Comparison of ENCODE assay signal across 8 cellular contexts in genomic region chr12:90945070-90945649, GRCh38. TPM values are rescaled to one million over a fixed set of nuclear protein-coding genes. Genes with fewer than 3 reads are reported as not detected.
DNase-seq lines count a peak whose midpoint lies in the region; ATAC-seq, FAIRE-seq and TF ChIP-seq lines count a peak whose summit lies in the region.

No MANE protein-coding gene starts in this region.

- POLR2A ChIA-PET in A549 (lab: Yijun Ruan, JAX) = no interaction called here
- POLR2A ChIA-PET in MCF 10A (lab: Yijun Ruan, JAX) = interaction anchor here (1.5 kb wide), 1 partner anchor 14 kb away, joined by 3 read pairs; no protein-coding TSS in a partner anchor

- no peaks in the 10 kb centered on the region for H3K27me3 Mint-ChIP-seq in MCF 10A (ENCODE audit: insufficient read depth, unreplicated experiment)

- ATAC-seq in A549 = peak; percentile 73 to 92; a peak in 4 of 6 replicates
- ATAC-seq in GM18502 (IDR thresholded peaks at IDR 0.05; ENCODE audit: poor library complexity, unreplicated experiment) = peak; percentile 84
- peak; percentile 81 for ATAC-seq in HG02884 (IDR thresholded peaks at IDR 0.05; ENCODE audit: unreplicated experiment)

- no peaks in the 10 kb centered on the region for H3K4me1 ChIP-seq in A549

- intact Hi-C loops in MCF 10A (cut with micrococcal nuclease) = loop anchor here (1.0 kb wide), 1 partner anchor 410 kb away; no protein-coding TSS in a partner anchor

- peak; percentile 50 to 59; a peak in 4 of 5 replicates for TF ChIP-seq RAD21 in A549 (conservative IDR thresholded peaks at IDR 0.05 in 1 of 2, IDR thresholded peaks at IDR 0.05 in 1 of 2)

- no peaks in the 10 kb centered on the region for H3K9me3 Mint-ChIP-seq in MCF 10A (ENCODE audit: unreplicated experiment)

- CTCF ChIA-PET in A549 (lab: Yijun Ruan, JAX) = interaction anchor here (0.6 to 4.4 kb wide), 13 partner anchors 9 to 1473 kb away, joined by 3 to 18 read pairs (median 4); partner anchors contain the start of gene CCER1
- CTCF ChIA-PET in MCF 10A (lab: Yijun Ruan, JAX) = interaction anchor here (0.6 to 2.7 kb wide), 13 partner anchors 13 to 1333 kb away, joined by 3 to 21 read pairs (median 3); no protein-coding TSS in a partner anchor

- H3K9me3 ChIP-seq in A549 = no peaks in the 10 kb centered on the region

- H3K4me3 Mint-ChIP-seq in MCF 10A (ENCODE audit: unreplicated experiment) = no peak overlapping the region

- no peak for TF ChIP-seq POLR2A in A549 (IDR thresholded peaks at IDR 0.05; ENCODE audit: low read length)

- TF ChIP-seq EP300 in A549 (IDR thresholded peaks at IDR 0.05) = no peak

- no peaks in the 10 kb centered on the region for H3K36me3 Mint-ChIP-seq in MCF 10A (ENCODE audit: insufficient read depth, unreplicated experiment)

- peak; percentile 62 for TF ChIP-seq CTCF in A549 (IDR thresholded peaks at IDR 0.05)
- TF ChIP-seq CTCF in MCF 10A (IDR thresholded peaks at IDR 0.05; ENCODE audit: unreplicated experiment) = no peak

- H3K4me2 ChIP-seq in A549 = no peak overlapping the region

- BruUV-seq in MCF 10A (replicated peaks; lab: Mats Ljungman, UMichigan) = no TSS peak

- H3K4me3 ChIP-seq in A549 = no peak overlapping the region

- no peak overlapping the region for H3K27ac ChIP-seq in A549

- DNase-seq in A549 (ENCODE audit: low read depth in 1 of 2, low spot score in 1 of 2) (peak; percentile 27 to 56), NCI-H2171 treated with DMSO at 0.1 percent for 48 hours (lab: John Stamatoyannopoulos, UW) (peak; percentile 62), MCF 10A (ENCODE audit: unreplicated experiment) (peak; percentile 34), myocyte (ENCODE audit: low read depth) (peak; percentile 21), SKM-1 (lab: John Stamatoyannopoulos, UW; ENCODE audit: unreplicated experiment) (no peak), NK-92 (lab: John Stamatoyannopoulos, UW; ENCODE audit: unreplicated experiment) (no peak)

- FAIRE-seq in A549 (lab: Jason Lieb, UNC) = peak; percentile 65

- no peaks in the 10 kb centered on the region for H3K4me1 Mint-ChIP-seq in MCF 10A (ENCODE audit: insufficient read depth, unreplicated experiment)

- WGBS in A549 (ENCODE audit: missing lambda C conversion rate) = 0% methylated on average over 1 of the region's 1 CpG

- no peak overlapping the region for H3K27ac Mint-ChIP-seq in MCF 10A (ENCODE audit: low read depth, unreplicated experiment)

TF ChIP-seq in A549, 52 proteins besides CTCF, POLR2A, EP300 and RAD21:
- no peak for TF ChIP-seq ZNF302 (CRISPR knock-in tag; IDR thresholded peaks at IDR 0.05)
- TF ChIP-seq SMC3 (IDR thresholded peaks at IDR 0.05) = peak; percentile 30; the same call in 2 of the 3 replicates

RNA-seq across cellular contexts. Expression of gene CCER1, which starts 9.8 kb away (rescaled TPM):
- not detected in 2 replicates for polyA plus RNA-seq in A549 (2011; rRNA removed)
- not detected in 2 replicates for polyA plus RNA-seq in A549 (2012; cell fraction: cytosol; rRNA removed)
- not detected in 2 replicates for polyA plus RNA-seq in A549 (2012; cell fraction: nucleus; rRNA removed)
- polyA plus RNA-seq in A549 (2017; fragmentation: RNase III; extraction: RNeasy Plus Mini Kit Qiagen cat#74134 plus additional on column Dnase treatment) = not detected in 3 replicates
- not detected in 2 replicates for polyA minus RNA-seq in A549 (2011; rRNA and poly(A)+ RNA removed)
- total RNA-seq in MCF 10A (2022) = not detected in 2 replicates
- total RNA-seq in myocyte = not detected in 2 replicates
- not detected for polyA plus RNA-seq in myocyte (2012)

RNA-seq across cellular contexts. Expression of gene EPYC, which starts 59.6 kb away (rescaled TPM):
- not detected in 2 replicates for polyA plus RNA-seq in A549 (2011; rRNA removed)
- not detected in 2 replicates for polyA plus RNA-seq in A549 (2012; cell fraction: cytosol; rRNA removed)
- not detected in 2 replicates for polyA plus RNA-seq in A549 (2012; cell fraction: nucleus; rRNA removed)
- polyA plus RNA-seq in A549 (2017; fragmentation: RNase III; extraction: RNeasy Plus Mini Kit Qiagen cat#74134 plus additional on column Dnase treatment) = not detected in 3 replicates
- not detected in 2 replicates for polyA minus RNA-seq in A549 (2011; rRNA and poly(A)+ RNA removed)
- total RNA-seq in MCF 10A (2022) = not detected in 2 replicates
- total RNA-seq in myocyte = not detected in 2 replicates
- polyA plus RNA-seq in myocyte (2012) = 21.1 TPM

Comparison
In these comparisons a context has a peak if more than half of its experiments do, and no peak if none do; other contexts are left out.
1. DNase-seq: peak in A549 (2 of 2), NCI-H2171 treated with DMSO at 0.1 percent for 48 hours (single experiment), MCF 10A (single experiment) and myocyte (single experiment); none in SKM-1 (single experiment) and NK-92 (single experiment).
2. Peak in every context shown above with its lines, with median percentiles within 50 percentile points of each other: ATAC-seq.